In the genomic region with DNA sequence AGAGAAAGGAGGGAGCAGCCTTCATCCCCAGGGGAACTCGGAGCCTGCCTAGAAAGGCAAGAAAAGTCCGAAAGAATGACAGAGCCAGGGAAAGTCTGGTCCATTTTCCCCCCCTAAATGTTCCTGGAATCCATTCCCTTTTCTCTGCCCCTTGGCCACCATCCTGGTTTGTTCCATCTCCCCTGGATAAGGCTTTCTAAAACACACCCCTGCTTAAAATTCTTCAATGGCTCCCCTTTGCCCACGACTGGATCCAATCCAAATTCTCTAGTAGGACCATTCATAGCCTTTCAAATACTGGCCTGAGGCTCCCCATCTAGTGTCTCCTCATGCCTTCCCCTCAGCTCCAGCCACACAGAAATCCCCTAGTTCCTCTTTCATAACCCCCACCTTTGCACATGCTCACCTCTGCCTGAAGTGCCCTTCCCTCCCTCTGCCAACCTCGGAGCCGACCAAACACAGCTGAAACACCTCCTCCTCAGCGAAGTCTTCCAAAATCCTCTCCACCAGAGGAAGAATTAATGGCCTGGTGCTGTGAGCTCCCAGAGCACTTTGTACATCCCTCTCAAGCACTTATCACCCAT, we compare ENCODE assay signal across 9 cellular contexts.
A peak's percentile ranks its signal among the peaks of the same experiment; 100 is the strongest.
DNase-seq lines count a peak whose midpoint lies in the region; ATAC-seq lines count a peak whose summit lies in the region.
"Had no signal": no experiment of that assay in that cellular context is flagged by ENCODE, and none has a peak within 500 bp of the region (broad histone marks: within the 10 kb centered on the region; RNA-seq: fewer than 3 reads in every experiment).

No MANE protein-coding gene starts in this region.

- ATAC-seq in HG03342 (IDR thresholded peaks at IDR 0.05; ENCODE audit: unreplicated experiment) = peak; percentile 62

- in situ Hi-C loops in ACHN (cut with HindIII; ENCODE audit: low pct_ligation_motif_present, low pct_unique_long_range_greater_than_20kb, low sequenced_read_pairs) = no loop called here

- H3K27ac ChIP-seq in angular gyrus (ENCODE audit: low read depth, low read length) = peak overlapping the region; percentile 92
- peak overlapping the region; percentile 77 for H3K27ac ChIP-seq in temporal lobe (ENCODE audit: low read depth, low read length)
- H3K27ac ChIP-seq: tibial nerve had no signal

- DNase-seq in NCI-H2227 (lab: John Stamatoyannopoulos, UW; ENCODE audit: unreplicated experiment) = peak; percentile 9
- DNase-seq in NCI-H2227 treated with DMSO at 0.1 percent for 48 hours (lab: John Stamatoyannopoulos, UW) = no peak
- DNase-seq in SW 1271 (lab: John Stamatoyannopoulos, UW) = no peak
- no peak for DNase-seq in ACHN
- DNase-seq in UCSD-AML1 (lab: John Stamatoyannopoulos, UW; ENCODE audit: unreplicated experiment) = no peak
